ENCODE assay signal across 2 cellular contexts in the genomic region with DNA sequence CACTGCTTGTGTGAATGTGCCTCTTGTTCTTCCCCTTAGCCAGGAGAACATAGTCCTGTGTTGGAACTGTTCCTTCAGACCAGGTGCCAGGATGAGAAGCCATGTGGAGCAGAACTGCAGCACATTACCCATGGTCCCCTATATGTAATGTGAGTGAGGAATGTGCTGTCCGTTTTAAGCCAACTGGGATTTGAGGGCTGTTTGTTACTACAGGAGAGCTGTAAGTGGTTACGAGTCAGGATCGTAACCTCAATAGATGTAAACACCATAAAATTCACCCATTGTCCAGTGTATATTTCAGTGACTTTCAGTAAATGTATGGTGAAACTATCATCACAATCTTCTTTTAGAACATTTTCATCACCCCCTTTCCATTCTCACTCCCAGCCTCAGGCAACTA.
TF ChIP-seq lines count a peak whose summit lies in the region.

No MANE protein-coding gene starts in this region.

TF ChIP-seq in WTC11, 78 proteins besides CTCF, POLR2A, EP300 and RAD21 (continued from another document):
- TF ChIP-seq NR1H2 (CRISPR knock-in tag; IDR thresholded peaks at IDR 0.05) (no peak), TCF7 (CRISPR knock-in tag; IDR thresholded peaks at IDR 0.05; ENCODE audit: low read depth) (no peak), RORB (CRISPR knock-in tag; IDR thresholded peaks at IDR 0.05) (no peak), CREM (CRISPR knock-in tag; IDR thresholded peaks at IDR 0.05) (no peak), CBFB (CRISPR knock-in tag; IDR thresholded peaks at IDR 0.05; ENCODE audit: low read depth) (no peak), IRF2 (CRISPR knock-in tag; IDR thresholded peaks at IDR 0.05; ENCODE audit: borderline replicate concordance, low read depth) (no peak)
- TF ChIP-seq, protein P1, sequence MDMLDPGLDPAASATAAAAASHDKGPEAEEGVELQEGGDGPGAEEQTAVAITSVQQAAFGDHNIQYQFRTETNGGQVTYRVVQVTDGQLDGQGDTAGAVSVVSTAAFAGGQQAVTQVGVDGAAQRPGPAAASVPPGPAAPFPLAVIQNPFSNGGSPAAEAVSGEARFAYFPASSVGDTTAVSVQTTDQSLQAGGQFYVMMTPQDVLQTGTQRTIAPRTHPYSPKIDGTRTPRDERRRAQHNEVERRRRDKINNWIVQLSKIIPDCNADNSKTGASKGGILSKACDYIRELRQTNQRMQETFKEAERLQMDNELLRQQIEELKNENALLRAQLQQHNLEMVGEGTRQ (CRISPR knock-in tag; IDR thresholded peaks at IDR 0.05) = no peak
- TF ChIP-seq, protein P2, sequence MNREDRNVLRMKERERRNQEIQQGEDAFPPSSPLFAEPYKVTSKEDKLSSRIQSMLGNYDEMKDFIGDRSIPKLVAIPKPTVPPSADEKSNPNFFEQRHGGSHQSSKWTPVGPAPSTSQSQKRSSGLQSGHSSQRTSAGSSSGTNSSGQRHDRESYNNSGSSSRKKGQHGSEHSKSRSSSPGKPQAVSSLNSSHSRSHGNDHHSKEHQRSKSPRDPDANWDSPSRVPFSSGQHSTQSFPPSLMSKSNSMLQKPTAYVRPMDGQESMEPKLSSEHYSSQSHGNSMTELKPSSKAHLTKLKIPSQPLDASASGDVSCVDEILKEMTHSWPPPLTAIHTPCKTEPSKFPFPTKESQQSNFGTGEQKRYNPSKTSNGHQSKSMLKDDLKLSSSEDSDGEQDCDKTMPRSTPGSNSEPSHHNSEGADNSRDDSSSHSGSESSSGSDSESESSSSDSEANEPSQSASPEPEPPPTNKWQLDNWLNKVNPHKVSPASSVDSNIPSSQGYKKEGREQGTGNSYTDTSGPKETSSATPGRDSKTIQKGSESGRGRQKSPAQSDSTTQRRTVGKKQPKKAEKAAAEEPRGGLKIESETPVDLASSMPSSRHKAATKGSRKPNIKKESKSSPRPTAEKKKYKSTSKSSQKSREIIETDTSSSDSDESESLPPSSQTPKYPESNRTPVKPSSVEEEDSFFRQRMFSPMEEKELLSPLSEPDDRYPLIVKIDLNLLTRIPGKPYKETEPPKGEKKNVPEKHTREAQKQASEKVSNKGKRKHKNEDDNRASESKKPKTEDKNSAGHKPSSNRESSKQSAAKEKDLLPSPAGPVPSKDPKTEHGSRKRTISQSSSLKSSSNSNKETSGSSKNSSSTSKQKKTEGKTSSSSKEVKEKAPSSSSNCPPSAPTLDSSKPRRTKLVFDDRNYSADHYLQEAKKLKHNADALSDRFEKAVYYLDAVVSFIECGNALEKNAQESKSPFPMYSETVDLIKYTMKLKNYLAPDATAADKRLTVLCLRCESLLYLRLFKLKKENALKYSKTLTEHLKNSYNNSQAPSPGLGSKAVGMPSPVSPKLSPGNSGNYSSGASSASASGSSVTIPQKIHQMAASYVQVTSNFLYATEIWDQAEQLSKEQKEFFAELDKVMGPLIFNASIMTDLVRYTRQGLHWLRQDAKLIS (CRISPR knock-in tag; IDR thresholded peaks at IDR 0.05; ENCODE audit: borderline replicate concordance) = no peak
- TF ChIP-seq, protein P3, sequence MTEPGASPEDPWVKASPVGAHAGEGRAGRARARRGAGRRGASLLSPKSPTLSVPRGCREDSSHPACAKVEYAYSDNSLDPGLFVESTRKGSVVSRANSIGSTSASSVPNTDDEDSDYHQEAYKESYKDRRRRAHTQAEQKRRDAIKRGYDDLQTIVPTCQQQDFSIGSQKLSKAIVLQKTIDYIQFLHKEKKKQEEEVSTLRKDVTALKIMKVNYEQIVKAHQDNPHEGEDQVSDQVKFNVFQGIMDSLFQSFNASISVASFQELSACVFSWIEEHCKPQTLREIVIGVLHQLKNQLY (CRISPR knock-in tag; IDR thresholded peaks at IDR 0.05) = no peak
- TF ChIP-seq, protein P4, sequence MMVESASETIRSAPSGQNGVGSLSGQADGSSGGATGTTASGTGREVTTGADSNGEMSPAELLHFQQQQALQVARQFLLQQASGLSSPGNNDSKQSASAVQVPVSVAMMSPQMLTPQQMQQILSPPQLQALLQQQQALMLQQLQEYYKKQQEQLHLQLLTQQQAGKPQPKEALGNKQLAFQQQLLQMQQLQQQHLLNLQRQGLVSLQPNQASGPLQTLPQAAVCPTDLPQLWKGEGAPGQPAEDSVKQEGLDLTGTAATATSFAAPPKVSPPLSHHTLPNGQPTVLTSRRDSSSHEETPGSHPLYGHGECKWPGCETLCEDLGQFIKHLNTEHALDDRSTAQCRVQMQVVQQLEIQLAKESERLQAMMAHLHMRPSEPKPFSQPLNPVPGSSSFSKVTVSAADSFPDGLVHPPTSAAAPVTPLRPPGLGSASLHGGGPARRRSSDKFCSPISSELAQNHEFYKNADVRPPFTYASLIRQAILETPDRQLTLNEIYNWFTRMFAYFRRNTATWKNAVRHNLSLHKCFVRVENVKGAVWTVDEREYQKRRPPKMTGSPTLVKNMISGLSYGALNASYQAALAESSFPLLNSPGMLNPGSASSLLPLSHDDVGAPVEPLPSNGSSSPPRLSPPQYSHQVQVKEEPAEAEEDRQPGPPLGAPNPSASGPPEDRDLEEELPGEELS (CRISPR knock-in tag; IDR thresholded peaks at IDR 0.05) = no peak
- TF ChIP-seq, protein P5, sequence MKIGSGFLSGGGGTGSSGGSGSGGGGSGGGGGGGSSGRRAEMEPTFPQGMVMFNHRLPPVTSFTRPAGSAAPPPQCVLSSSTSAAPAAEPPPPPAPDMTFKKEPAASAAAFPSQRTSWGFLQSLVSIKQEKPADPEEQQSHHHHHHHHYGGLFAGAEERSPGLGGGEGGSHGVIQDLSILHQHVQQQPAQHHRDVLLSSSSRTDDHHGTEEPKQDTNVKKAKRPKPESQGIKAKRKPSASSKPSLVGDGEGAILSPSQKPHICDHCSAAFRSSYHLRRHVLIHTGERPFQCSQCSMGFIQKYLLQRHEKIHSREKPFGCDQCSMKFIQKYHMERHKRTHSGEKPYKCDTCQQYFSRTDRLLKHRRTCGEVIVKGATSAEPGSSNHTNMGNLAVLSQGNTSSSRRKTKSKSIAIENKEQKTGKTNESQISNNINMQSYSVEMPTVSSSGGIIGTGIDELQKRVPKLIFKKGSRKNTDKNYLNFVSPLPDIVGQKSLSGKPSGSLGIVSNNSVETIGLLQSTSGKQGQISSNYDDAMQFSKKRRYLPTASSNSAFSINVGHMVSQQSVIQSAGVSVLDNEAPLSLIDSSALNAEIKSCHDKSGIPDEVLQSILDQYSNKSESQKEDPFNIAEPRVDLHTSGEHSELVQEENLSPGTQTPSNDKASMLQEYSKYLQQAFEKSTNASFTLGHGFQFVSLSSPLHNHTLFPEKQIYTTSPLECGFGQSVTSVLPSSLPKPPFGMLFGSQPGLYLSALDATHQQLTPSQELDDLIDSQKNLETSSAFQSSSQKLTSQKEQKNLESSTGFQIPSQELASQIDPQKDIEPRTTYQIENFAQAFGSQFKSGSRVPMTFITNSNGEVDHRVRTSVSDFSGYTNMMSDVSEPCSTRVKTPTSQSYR (CRISPR knock-in tag; IDR thresholded peaks at IDR 0.05) = no peak
- TF ChIP-seq, protein P6, sequence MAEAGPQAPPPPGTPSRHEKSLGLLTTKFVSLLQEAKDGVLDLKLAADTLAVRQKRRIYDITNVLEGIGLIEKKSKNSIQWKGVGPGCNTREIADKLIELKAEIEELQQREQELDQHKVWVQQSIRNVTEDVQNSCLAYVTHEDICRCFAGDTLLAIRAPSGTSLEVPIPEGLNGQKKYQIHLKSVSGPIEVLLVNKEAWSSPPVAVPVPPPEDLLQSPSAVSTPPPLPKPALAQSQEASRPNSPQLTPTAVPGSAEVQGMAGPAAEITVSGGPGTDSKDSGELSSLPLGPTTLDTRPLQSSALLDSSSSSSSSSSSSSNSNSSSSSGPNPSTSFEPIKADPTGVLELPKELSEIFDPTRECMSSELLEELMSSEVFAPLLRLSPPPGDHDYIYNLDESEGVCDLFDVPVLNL (CRISPR knock-in tag; IDR thresholded peaks at IDR 0.05; ENCODE audit: borderline replicate concordance, low read depth) = no peak

TF ChIP-seq in HepG2, 621 proteins besides CTCF, POLR2A, EP300 and RAD21 (continued from another document):
- TF ChIP-seq, protein P7, sequence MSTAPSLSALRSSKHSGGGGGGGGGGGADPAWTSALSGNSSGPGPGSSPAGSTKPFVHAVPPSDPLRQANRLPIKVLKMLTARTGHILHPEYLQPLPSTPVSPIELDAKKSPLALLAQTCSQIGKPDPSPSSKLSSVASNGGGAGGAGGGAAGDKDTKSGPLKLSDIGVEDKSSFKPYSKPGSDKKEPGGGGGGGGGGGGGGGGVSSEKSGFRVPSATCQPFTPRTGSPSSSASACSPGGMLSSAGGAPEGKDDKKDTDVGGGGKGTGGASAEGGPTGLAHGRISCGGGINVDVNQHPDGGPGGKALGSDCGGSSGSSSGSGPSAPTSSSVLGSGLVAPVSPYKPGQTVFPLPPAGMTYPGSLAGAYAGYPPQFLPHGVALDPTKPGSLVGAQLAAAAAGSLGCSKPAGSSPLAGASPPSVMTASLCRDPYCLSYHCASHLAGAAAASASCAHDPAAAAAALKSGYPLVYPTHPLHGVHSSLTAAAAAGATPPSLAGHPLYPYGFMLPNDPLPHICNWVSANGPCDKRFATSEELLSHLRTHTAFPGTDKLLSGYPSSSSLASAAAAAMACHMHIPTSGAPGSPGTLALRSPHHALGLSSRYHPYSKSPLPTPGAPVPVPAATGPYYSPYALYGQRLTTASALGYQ (CRISPR knock-in tag; IDR thresholded peaks at IDR 0.05) = no peak
- TF ChIP-seq, protein P8, sequence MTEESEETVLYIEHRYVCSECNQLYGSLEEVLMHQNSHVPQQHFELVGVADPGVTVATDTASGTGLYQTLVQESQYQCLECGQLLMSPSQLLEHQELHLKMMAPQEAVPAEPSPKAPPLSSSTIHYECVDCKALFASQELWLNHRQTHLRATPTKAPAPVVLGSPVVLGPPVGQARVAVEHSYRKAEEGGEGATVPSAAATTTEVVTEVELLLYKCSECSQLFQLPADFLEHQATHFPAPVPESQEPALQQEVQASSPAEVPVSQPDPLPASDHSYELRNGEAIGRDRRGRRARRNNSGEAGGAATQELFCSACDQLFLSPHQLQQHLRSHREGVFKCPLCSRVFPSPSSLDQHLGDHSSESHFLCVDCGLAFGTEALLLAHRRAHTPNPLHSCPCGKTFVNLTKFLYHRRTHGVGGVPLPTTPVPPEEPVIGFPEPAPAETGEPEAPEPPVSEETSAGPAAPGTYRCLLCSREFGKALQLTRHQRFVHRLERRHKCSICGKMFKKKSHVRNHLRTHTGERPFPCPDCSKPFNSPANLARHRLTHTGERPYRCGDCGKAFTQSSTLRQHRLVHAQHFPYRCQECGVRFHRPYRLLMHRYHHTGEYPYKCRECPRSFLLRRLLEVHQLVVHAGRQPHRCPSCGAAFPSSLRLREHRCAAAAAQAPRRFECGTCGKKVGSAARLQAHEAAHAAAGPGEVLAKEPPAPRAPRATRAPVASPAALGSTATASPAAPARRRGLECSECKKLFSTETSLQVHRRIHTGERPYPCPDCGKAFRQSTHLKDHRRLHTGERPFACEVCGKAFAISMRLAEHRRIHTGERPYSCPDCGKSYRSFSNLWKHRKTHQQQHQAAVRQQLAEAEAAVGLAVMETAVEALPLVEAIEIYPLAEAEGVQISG (CRISPR knock-in tag; IDR thresholded peaks at IDR 0.05) = no peak
- TF ChIP-seq LCORL (IDR thresholded peaks at IDR 0.05) (no peak), LCORL (CRISPR knock-in tag; IDR thresholded peaks at IDR 0.05) (no peak), ZNF441 (CRISPR knock-in tag; IDR thresholded peaks at IDR 0.05; ENCODE audit: borderline replicate concordance) (no peak), MEIS2 (CRISPR knock-in tag; IDR thresholded peaks at IDR 0.05) (no peak), NFYC (CRISPR knock-in tag; IDR thresholded peaks at IDR 0.05) (no peak), PHB2 (IDR thresholded peaks at IDR 0.05; ENCODE audit: partially characterized antibody) (no peak), ARID2 (CRISPR knock-in tag; IDR thresholded peaks at IDR 0.05; ENCODE audit: borderline replicate concordance) (no peak), FOXP1 (IDR thresholded peaks at IDR 0.05) (no peak), FOXP1 (CRISPR knock-in tag; IDR thresholded peaks at IDR 0.05) (no peak), ZFP90 (CRISPR knock-in tag; IDR thresholded peaks at IDR 0.05; ENCODE audit: borderline replicate concordance) (no peak), ONECUT2 (CRISPR knock-in tag; IDR thresholded peaks at IDR 0.05) (no peak), ZNF329 (CRISPR knock-in tag; IDR thresholded peaks at IDR 0.05; ENCODE audit: low read depth) (no peak), ZNF772 (CRISPR knock-in tag; IDR thresholded peaks at IDR 0.05) (no peak)
- TF ChIP-seq, protein P9, sequence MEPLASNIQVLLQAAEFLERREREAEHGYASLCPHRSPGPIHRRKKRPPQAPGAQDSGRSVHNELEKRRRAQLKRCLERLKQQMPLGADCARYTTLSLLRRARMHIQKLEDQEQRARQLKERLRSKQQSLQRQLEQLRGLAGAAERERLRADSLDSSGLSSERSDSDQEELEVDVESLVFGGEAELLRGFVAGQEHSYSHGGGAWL (CRISPR knock-in tag; IDR thresholded peaks at IDR 0.05) = no peak
